23 cellular contexts compared by ENCODE assay signal in the genomic region with DNA sequence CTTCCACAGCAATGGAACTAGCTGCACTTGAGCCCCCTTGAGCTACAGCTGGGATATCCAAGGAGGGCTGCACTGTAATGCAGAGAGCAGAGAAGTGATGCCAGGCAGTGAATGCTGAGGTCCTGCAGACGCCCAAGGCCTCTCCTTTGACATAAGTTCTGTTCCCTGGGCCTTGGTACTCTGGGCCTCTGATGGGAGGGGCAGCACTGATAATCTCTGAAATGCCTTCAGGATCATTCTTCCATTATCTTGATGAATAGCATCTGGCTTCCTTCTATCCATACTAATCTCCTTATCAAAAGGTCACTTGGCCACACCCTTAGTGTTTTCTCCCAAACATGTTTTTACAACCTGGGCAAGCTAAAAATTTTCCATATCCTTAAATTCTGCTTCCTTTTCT. TPM values are rescaled to one million over a fixed set of nuclear protein-coding genes. Genes with fewer than 3 reads are reported as not detected.
DNase-seq lines count a peak whose midpoint lies in the region; ATAC-seq and TF ChIP-seq lines count a peak whose summit lies in the region.
"Had no signal": no experiment of that assay in that cellular context is flagged by ENCODE, and none has a peak within 500 bp of the region (broad histone marks: within the 10 kb centered on the region; RNA-seq: fewer than 3 reads in every experiment).

No MANE protein-coding gene starts in this region.

- no peak overlapping the region for H3K23ac ChIP-seq in H9 (ENCODE audit: insufficient read length, low read depth, low read length)
- no peak overlapping the region for H3K23ac ChIP-seq in neuronal stem cell (ENCODE audit: low read depth, low read length, poor library complexity)

- WGBS in H9 (ENCODE audit: extremely low coverage, insufficient read length, low lambda C conversion rate), result no CpG with 5 or more reads among the region's 1 CpG
- no CpG with 5 or more reads among the region's 1 CpG for WGBS in neuronal stem cell (ENCODE audit: extremely low coverage in 2 of 2, insufficient read length in 2 of 2, insufficient replicate concordance in 1 of 2), 2 donors

- no peak overlapping the region for H4K5ac ChIP-seq in H9 (ENCODE audit: insufficient read length, low read depth, low read length)

- H3K4ac ChIP-seq in H9 (ENCODE audit: low read depth, low read length) (no peak overlapping the region), neuronal stem cell (ENCODE audit: low read length) (no peak overlapping the region)

- H3K79me1 ChIP-seq in H9 (ENCODE audit: insufficient read depth, low read depth, low read length, poor library complexity, severe bottlenecking) (peaks cover 7% of the 10 kb centered on the region), neuronal stem cell (ENCODE audit: low read depth, low read length) (no peaks in the 10 kb centered on the region)

- no peak overlapping the region for H3K4me3 Mint-ChIP-seq in H9
- no peak overlapping the region for H3K4me3 Mint-ChIP-seq in T-helper 17 cell
- H3K4me3 Mint-ChIP-seq in activated naive CD8-positive, alpha-beta T cell treated with anti-CD3 and anti-CD28 coated beads for 36 hours, result no peak overlapping the region
- no peak overlapping the region for H3K4me3 Mint-ChIP-seq in activated CD4-positive, alpha-beta T cell treated with anti-CD3 and anti-CD28 coated beads for 36 hours
- no peak overlapping the region for H3K4me3 Mint-ChIP-seq in chondrocyte (ENCODE audit: unreplicated experiment)
- H3K4me3 Mint-ChIP-seq: B cell; CD8-positive, alpha-beta T cell had no signal

- peaks cover 53 to 72% of the 10 kb centered on the region in 2 experiments for H3K4me1 Mint-ChIP-seq in H9
- H3K4me1 Mint-ChIP-seq in T-helper 17 cell, result peaks cover 2% of the 10 kb centered on the region
- H3K4me1 Mint-ChIP-seq in activated naive CD8-positive, alpha-beta T cell treated with anti-CD3 and anti-CD28 coated beads for 36 hours, result no peaks in the 10 kb centered on the region
- peaks cover under 1% of the 10 kb centered on the region for H3K4me1 Mint-ChIP-seq in activated CD4-positive, alpha-beta T cell treated with anti-CD3 and anti-CD28 coated beads for 36 hours
- H3K4me1 Mint-ChIP-seq in chondrocyte (ENCODE audit: low read depth), result peaks cover 44% of the 10 kb centered on the region
- H3K4me1 Mint-ChIP-seq: B cell had no signal

- H3K4me3 ChIP-seq in fibroblast of the aortic adventitia (ENCODE audit: low read depth, low read length) (no peak overlapping the region), neuronal stem cell (ENCODE audit: low read length in 2 of 2) (no peak overlapping the region)
- H3K4me3 ChIP-seq: MG63, Peyer's patch, SK-N-MC had no signal

- no peak overlapping the region for H2BK20ac ChIP-seq in H9 (ENCODE audit: low read depth, low read length, poor library complexity, severe bottlenecking)

- no peaks in the 10 kb centered on the region for H3K9me3 ChIP-seq in H9 (ENCODE audit: control insufficient read depth, low read depth, low read length)
- H3K9me3 ChIP-seq in T-helper 17 cell (ENCODE audit: control insufficient read depth, low read length, poor library complexity, severe bottlenecking), result no peaks in the 10 kb centered on the region
- H3K9me3 ChIP-seq in neuronal stem cell (replicated peaks in 1 of 2; ENCODE audit: control insufficient read depth in 2 of 2, insufficient read depth in 1 of 2, low read depth in 1 of 2, low read length in 2 of 2), result peaks cover 0 to 31% of the 10 kb centered on the region in 2 donors
- H3K9me3 ChIP-seq: MG63, Peyer's patch had no signal

- DNase-seq in H9 (no peak), T-helper 17 cell (no peak), fibroblast of the aortic adventitia (ENCODE audit: low read depth) (peak; percentile 42), neuronal stem cell (ENCODE audit: low spot score) (no peak), chondrocyte (ENCODE audit: low spot score) (no peak)
- DNase-seq in activated naive CD8-positive, alpha-beta T cell treated with anti-CD3 and anti-CD28 coated beads for 36 hours, result no peak
- no peak for DNase-seq in activated CD4-positive, alpha-beta T cell treated with anti-CD3 and anti-CD28 coated beads for 36 hours
- DNase-seq: CD8-positive, alpha-beta T cell; DMS153; HCEC 1CT; IMR-90; KG1; MG63; NCI-H1105 treated with DMSO at 0.1 percent for 48 hours; NCI-H2029; NCI-H446 treated with DMSO at 0.1 percent for 48 hours; NCI-H526; Peyer's patch; SIG-M5 had no signal

- no peak overlapping the region for H3K56ac ChIP-seq in H9 (ENCODE audit: insufficient read length, low read depth, low read length)

- no peaks in the 10 kb centered on the region for H4K20me1 ChIP-seq in H9 (ENCODE audit: control insufficient read depth, insufficient read depth, insufficient read length)

- no peak overlapping the region for H3K4me2 ChIP-seq in H9 (ENCODE audit: insufficient read depth, insufficient read length, low read length)
- H3K4me2 ChIP-seq in neuronal stem cell (ENCODE audit: insufficient read depth, low read length, poor library complexity, severe bottlenecking), result no peak overlapping the region

- peaks cover 2 to 35% of the 10 kb centered on the region in 2 donors for H3K36me3 ChIP-seq in neuronal stem cell (replicated peaks in 1 of 2; ENCODE audit: control insufficient read depth in 2 of 2, insufficient read depth in 2 of 2, low read length in 2 of 2)
- H3K36me3 ChIP-seq: MG63, Peyer's patch had no signal

- no peak overlapping the region for H2AK5ac ChIP-seq in H9 (ENCODE audit: insufficient read length, low read length)
- H2AK5ac ChIP-seq in neuronal stem cell (ENCODE audit: low read depth, low read length), result no peak overlapping the region

- peaks cover 7% of the 10 kb centered on the region for H3K4me1 ChIP-seq in H9 (ENCODE audit: insufficient read depth, low read length)
- peaks cover 0 to 6% of the 10 kb centered on the region in 2 donors for H3K4me1 ChIP-seq in neuronal stem cell (ENCODE audit: control insufficient read depth in 2 of 2, insufficient read depth in 1 of 2, low read depth in 1 of 2, low read length in 2 of 2)

- H3K9ac ChIP-seq in H9 (ENCODE audit: extremely low read depth, insufficient read length, low read length) (no peak overlapping the region), neuronal stem cell (ENCODE audit: low read depth, low read length, poor library complexity) (no peak overlapping the region)

- no peak for ATAC-seq in T-helper 17 cell
- ATAC-seq in activated CD4-positive, alpha-beta T cell treated with anti-CD3 and anti-CD28 coated beads for 36 hours, result no peak
- ATAC-seq: CD8-positive, alpha-beta T cell had no signal

- H2BK15ac ChIP-seq in H9 (ENCODE audit: low read depth, low read length) (no peak overlapping the region), neuronal stem cell (ENCODE audit: low read length) (no peak overlapping the region)

- H3K14ac ChIP-seq in H9 (ENCODE audit: insufficient read depth, low read length) (peak overlapping the region; percentile 61; the same call in 1 of the 2 replicates), neuronal stem cell (ENCODE audit: low read length) (no peak overlapping the region)

- H3K36me3 Mint-ChIP-seq in H9 (ENCODE audit: insufficient read depth in 1 of 3, low read depth in 3 of 3) (peaks cover 46 to 60% (median 53%) of the 10 kb centered on the region in 3 experiments), T-helper 17 cell (ENCODE audit: low read depth) (no peaks in the 10 kb centered on the region), chondrocyte (ENCODE audit: low read depth) (no peaks in the 10 kb centered on the region)
- no peaks in the 10 kb centered on the region for H3K36me3 Mint-ChIP-seq in activated naive CD8-positive, alpha-beta T cell treated with anti-CD3 and anti-CD28 coated beads for 36 hours
- no peaks in the 10 kb centered on the region for H3K36me3 Mint-ChIP-seq in activated CD4-positive, alpha-beta T cell treated with anti-CD3 and anti-CD28 coated beads for 36 hours (ENCODE audit: low read depth)
- H3K36me3 Mint-ChIP-seq: CD8-positive, alpha-beta T cell had no signal

- H3K27me3 ChIP-seq in H9 (ENCODE audit: insufficient read depth, low read length) (no peaks in the 10 kb centered on the region), neuronal stem cell (ENCODE audit: control insufficient read depth in 3 of 3, insufficient read depth in 3 of 3, low read depth in 1 of 3, low read length in 3 of 3) (no peaks in the 10 kb centered on the region)
- H3K27me3 ChIP-seq: MG63, Peyer's patch had no signal

- intact Hi-C loops in activated CD4-positive, alpha-beta T cell treated with anti-CD3 and anti-CD28 coated beads for 36 hours (cut with DNase I, micrococcal nuclease), result no loop called here

- no peak overlapping the region for H3K27ac ChIP-seq in H9 (ENCODE audit: insufficient read length, low read depth, low read length)
- H3K27ac ChIP-seq in neuronal stem cell (replicated peaks; ENCODE audit: low read length), result no peak overlapping the region
- H3K27ac ChIP-seq: C4-2B, Peyer's patch, SK-N-MC had no signal

- no peak overlapping the region for H4K91ac ChIP-seq in H9 (ENCODE audit: insufficient read length, low read depth, low read length)
- no peak overlapping the region for H4K91ac ChIP-seq in neuronal stem cell (ENCODE audit: low read depth, low read length, poor library complexity)

- H3K23me2 ChIP-seq in H9 (ENCODE audit: insufficient read length, low read depth, low read length, poor library complexity, severe bottlenecking), result no peaks in the 10 kb centered on the region

- CTCF ChIA-PET in activated CD4-positive, alpha-beta T cell treated with anti-CD3 and anti-CD28 coated beads for 36 hours (lab: Charles Lee), result interaction anchor here (0.7 kb wide), 1 partner anchor 586 kb away, joined by 3 read pairs; no protein-coding TSS in a partner anchor

- TF ChIP-seq CTCF in H9 (conservative IDR thresholded peaks at IDR 0.05) (no peak), fibroblast of the aortic adventitia (IDR thresholded peaks at IDR 0.05; ENCODE audit: insufficient read depth, low read length) (no peak), chondrocyte (IDR thresholded peaks at IDR 0.05) (no peak)

- no peak overlapping the region for H3K18ac ChIP-seq in H9 (ENCODE audit: insufficient read length, low read depth, low read length)
- peak overlapping the region; percentile 35 for H3K18ac ChIP-seq in neuronal stem cell (ENCODE audit: low read length)

- H2AFZ ChIP-seq in H9 (ENCODE audit: low read length) (no peak overlapping the region), neuronal stem cell (ENCODE audit: low read length) (no peak overlapping the region)

- H3T11ph ChIP-seq in H9 (ENCODE audit: low read length), result no peak overlapping the region

- no peak overlapping the region for H2BK12ac ChIP-seq in H9 (ENCODE audit: insufficient read length, low read depth, low read length)
- H2BK12ac ChIP-seq in neuronal stem cell (ENCODE audit: low read length), result no peak overlapping the region

- no peak overlapping the region for H4K8ac ChIP-seq in H9 (replicated peaks; ENCODE audit: insufficient read length, low read depth, low read length)
- no peak overlapping the region for H4K8ac ChIP-seq in neuronal stem cell (ENCODE audit: low read depth, low read length)

- H3K79me2 ChIP-seq in H9 (ENCODE audit: insufficient read depth, low read length), result peaks cover 38% of the 10 kb centered on the region

- H3K27ac Mint-ChIP-seq in H9 (no peak overlapping the region; a peak in 1 of 7 replicates), T-helper 17 cell (peak overlapping the region; percentile 9), chondrocyte (ENCODE audit: unreplicated experiment) (no peak overlapping the region)
- H3K27ac Mint-ChIP-seq in activated naive CD8-positive, alpha-beta T cell treated with anti-CD3 and anti-CD28 coated beads for 36 hours, result no peak overlapping the region
- H3K27ac Mint-ChIP-seq in activated CD4-positive, alpha-beta T cell treated with anti-CD3 and anti-CD28 coated beads for 36 hours, result no peak overlapping the region
- H3K27ac Mint-ChIP-seq: B cell; CD8-positive, alpha-beta T cell had no signal

- H2BK5ac ChIP-seq in H9 (ENCODE audit: insufficient read length, low read length) (no peak overlapping the region), neuronal stem cell (ENCODE audit: low read length) (no peak overlapping the region)

- H3K9me3 Mint-ChIP-seq in H9 (peaks cover 24 to 41% of the 10 kb centered on the region in 2 experiments), chondrocyte (ENCODE audit: low read depth) (peaks cover 2% of the 10 kb centered on the region)
- H3K9me3 Mint-ChIP-seq in activated naive CD8-positive, alpha-beta T cell treated with anti-CD3 and anti-CD28 coated beads for 36 hours, result no peaks in the 10 kb centered on the region
- no peaks in the 10 kb centered on the region for H3K9me3 Mint-ChIP-seq in activated CD4-positive, alpha-beta T cell treated with anti-CD3 and anti-CD28 coated beads for 36 hours (ENCODE audit: low read depth)

- H3K27me3 Mint-ChIP-seq in H9 (ENCODE audit: low read depth) (no peaks in the 10 kb centered on the region), T-helper 17 cell (peaks cover 8% of the 10 kb centered on the region), chondrocyte (ENCODE audit: low read depth) (no peaks in the 10 kb centered on the region)
- no peaks in the 10 kb centered on the region for H3K27me3 Mint-ChIP-seq in activated naive CD8-positive, alpha-beta T cell treated with anti-CD3 and anti-CD28 coated beads for 36 hours
- peaks cover 3% of the 10 kb centered on the region for H3K27me3 Mint-ChIP-seq in activated CD4-positive, alpha-beta T cell treated with anti-CD3 and anti-CD28 coated beads for 36 hours

- POLR2A ChIA-PET in activated CD4-positive, alpha-beta T cell treated with anti-CD3 and anti-CD28 coated beads for 36 hours (lab: Charles Lee), result no interaction called here

- H2BK120ac ChIP-seq in H9 (ENCODE audit: low read depth, low read length, poor library complexity, severe bottlenecking), result no peak overlapping the region
- H2BK120ac ChIP-seq in neuronal stem cell (ENCODE audit: low read depth, low read length), result no peak overlapping the region

RNA-seq across cellular contexts. Expression of gene GRB10, which starts 6.9 kb away (rescaled TPM):
- total RNA-seq in H9 (2021) (106 and 108 TPM in 2 replicates), T-helper 17 cell (1 to 10 TPM; 3.8 to 7.0 TPM), fibroblast of the aortic adventitia (ENCODE audit: low replicate concordance) (20.1 and 39.1 TPM in 2 replicates), chondrocyte (31.4 to 73.7 TPM (median 69.9 TPM) in 3 replicates)
- polyA plus RNA-seq in neuronal stem cell (2013, experiment 1 of 2), result 55.9 TPM
- 55.2 TPM for polyA plus RNA-seq in neuronal stem cell (2013, experiment 2 of 2)
- total RNA-seq in activated naive CD8-positive, alpha-beta T cell treated with anti-CD3 and anti-CD28 coated beads for 36 hours, result 1 to 10 TPM; 2.4 to 2.5 TPM
- total RNA-seq in activated CD4-positive, alpha-beta T cell treated with anti-CD3 and anti-CD28 coated beads for 36 hours, result 10 to 100 TPM in 1 of 2 experiments, 1 to 10 TPM in 1; 9.5 to 11.9 TPM
- total RNA-seq: B cell, OCI-LY7 had no signal
